Comparison of ENCODE assay signal across 1 cellular context in genomic region chr1:207794861-207795260, GRCh38.
TF ChIP-seq lines count a peak whose summit lies in the region.

No MANE protein-coding gene starts in this region.

TF ChIP-seq in SK-N-SH, 30 proteins besides CTCF, POLR2A, EP300 and RAD21:
- TF ChIP-seq IRF3 (IDR thresholded peaks at IDR 0.05; ENCODE audit: low read depth, low read length), result no peak
TF ChIP-seq in SK-N-SH: peak in this region for 0.
